1 cellular context compared by ENCODE assay signal in the genomic region with DNA sequence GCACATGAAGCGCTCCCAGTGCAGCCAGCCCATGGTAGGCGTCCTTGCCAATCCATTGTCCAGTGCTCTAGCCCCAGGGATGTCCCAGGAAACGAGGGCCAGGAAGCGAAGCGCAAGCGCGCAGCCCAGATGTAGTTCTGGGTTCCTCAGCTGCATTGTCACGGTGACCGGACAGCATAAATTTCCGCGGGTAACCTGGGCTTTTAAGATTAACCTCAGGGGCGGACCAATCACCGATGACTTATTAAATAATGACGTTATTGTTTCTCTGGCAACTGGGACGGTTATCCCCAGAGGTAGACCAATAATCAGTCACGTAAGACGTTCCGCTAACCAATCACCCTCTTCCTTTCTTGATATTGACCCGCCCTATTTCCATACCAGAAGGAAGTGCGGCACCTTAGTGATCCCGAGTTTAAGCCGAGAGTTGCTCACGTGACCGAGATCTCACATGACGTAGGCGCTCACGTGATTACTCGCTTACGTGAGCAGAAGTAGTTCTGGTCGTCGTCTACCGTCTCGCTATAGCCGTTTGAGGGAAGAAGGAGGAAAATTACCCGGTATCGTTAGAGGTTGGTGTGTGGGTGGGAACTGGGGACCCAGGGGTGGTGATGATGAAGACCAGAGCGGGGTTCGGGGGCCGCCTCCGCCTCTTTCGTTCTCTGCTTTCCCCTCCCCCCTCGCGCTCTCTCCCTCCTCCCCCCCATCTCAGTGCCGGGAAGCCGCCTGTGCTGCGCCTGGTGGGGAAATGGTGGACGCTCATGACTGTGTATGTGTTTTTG.
TF ChIP-seq lines count a peak whose summit lies in the region.

A gene (minus strand): TSS at position 178 of the 782 bp plus-strand sequence. CDS start 22 bp downstream, at position 156.
A gene with protein sequence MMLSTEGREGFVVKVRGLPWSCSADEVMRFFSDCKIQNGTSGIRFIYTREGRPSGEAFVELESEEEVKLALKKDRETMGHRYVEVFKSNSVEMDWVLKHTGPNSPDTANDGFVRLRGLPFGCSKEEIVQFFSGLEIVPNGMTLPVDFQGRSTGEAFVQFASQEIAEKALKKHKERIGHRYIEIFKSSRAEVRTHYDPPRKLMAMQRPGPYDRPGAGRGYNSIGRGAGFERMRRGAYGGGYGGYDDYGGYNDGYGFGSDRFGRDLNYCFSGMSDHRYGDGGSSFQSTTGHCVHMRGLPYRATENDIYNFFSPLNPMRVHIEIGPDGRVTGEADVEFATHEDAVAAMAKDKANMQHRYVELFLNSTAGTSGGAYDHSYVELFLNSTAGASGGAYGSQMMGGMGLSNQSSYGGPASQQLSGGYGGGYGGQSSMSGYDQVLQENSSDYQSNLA (plus strand): TSS at position 475 of the 782 bp plus-strand sequence. CDS start 3,767 bp downstream, outside the sequence.

TF ChIP-seq in GM12878, 131 proteins besides CTCF, POLR2A, EP300 and RAD21 (continued from another document and continues in another):
- TF ChIP-seq, protein P1, sequence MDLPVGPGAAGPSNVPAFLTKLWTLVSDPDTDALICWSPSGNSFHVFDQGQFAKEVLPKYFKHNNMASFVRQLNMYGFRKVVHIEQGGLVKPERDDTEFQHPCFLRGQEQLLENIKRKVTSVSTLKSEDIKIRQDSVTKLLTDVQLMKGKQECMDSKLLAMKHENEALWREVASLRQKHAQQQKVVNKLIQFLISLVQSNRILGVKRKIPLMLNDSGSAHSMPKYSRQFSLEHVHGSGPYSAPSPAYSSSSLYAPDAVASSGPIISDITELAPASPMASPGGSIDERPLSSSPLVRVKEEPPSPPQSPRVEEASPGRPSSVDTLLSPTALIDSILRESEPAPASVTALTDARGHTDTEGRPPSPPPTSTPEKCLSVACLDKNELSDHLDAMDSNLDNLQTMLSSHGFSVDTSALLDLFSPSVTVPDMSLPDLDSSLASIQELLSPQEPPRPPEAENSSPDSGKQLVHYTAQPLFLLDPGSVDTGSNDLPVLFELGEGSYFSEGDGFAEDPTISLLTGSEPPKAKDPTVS (IDR thresholded peaks at IDR 0.05; ENCODE audit: low read depth, low read length), result no peak
- TF ChIP-seq SRF (IDR thresholded peaks at IDR 0.05; ENCODE audit: low read depth in 2 of 2, low read length in 2 of 2) (no peak), YBX1 (IDR thresholded peaks at IDR 0.05) (no peak), TCF3 (IDR thresholded peaks at IDR 0.05; ENCODE audit: borderline replicate concordance, insufficient read depth, low read depth, low read length) (no peak), NRF1 (conservative IDR thresholded peaks at IDR 0.05; ENCODE audit: low read depth, low read length) (no peak), RAD51 (IDR thresholded peaks at IDR 0.05) (peak; percentile 100), SP1 (IDR thresholded peaks at IDR 0.05; ENCODE audit: low read depth, low read length) (peak; percentile 72), YY1 (IDR thresholded peaks at IDR 0.05; ENCODE audit: low read depth, low read length) (peak; percentile 92), EED (IDR thresholded peaks at IDR 0.05; ENCODE audit: low read depth) (no peak), IKZF2 (IDR thresholded peaks at IDR 0.05) (peak; percentile 33 to 37; a peak in 3 of 4 replicates), SUPT20H (IDR thresholded peaks at IDR 0.05; ENCODE audit: borderline replicate concordance, control insufficient read depth, low read depth, low read length) (no peak), RELA (IDR thresholded peaks at IDR 0.05; ENCODE audit: borderline replicate concordance, partially characterized antibody) (peak; percentile 84), EGR1 (IDR thresholded peaks at IDR 0.05; ENCODE audit: borderline replicate concordance in 1 of 2, low read depth in 2 of 2, low read length in 2 of 2) (peak in 1 of 2 experiments; percentile 42; a peak in 1 of 3 replicates), JUNB (IDR thresholded peaks at IDR 0.05) (no peak), CREM (IDR thresholded peaks at IDR 0.05; ENCODE audit: low read depth) (peak; percentile 90), BACH1 (IDR thresholded peaks at IDR 0.05; ENCODE audit: borderline replicate concordance) (0 out of 2 replicates have a peak, but pooled peaks have one; percentile 45), BRCA1 (IDR thresholded peaks at IDR 0.05; ENCODE audit: low read depth, low read length) (0 out of 2 replicates have a peak, but pooled peaks have one; percentile 14), GATAD2B (conservative IDR thresholded peaks at IDR 0.05; ENCODE audit: low read depth) (no peak), ZNF274 (IDR thresholded peaks at IDR 0.05; ENCODE audit: insufficient read depth, insufficient read length) (no peak), HDGF (IDR thresholded peaks at IDR 0.05) (no peak), NR2C2 (IDR thresholded peaks at IDR 0.05; ENCODE audit: borderline replicate concordance, control insufficient read depth, insufficient read length, low read depth) (no peak), ZBED1 (IDR thresholded peaks at IDR 0.05; ENCODE audit: borderline replicate concordance) (no peak)
- TF ChIP-seq, protein P2, sequence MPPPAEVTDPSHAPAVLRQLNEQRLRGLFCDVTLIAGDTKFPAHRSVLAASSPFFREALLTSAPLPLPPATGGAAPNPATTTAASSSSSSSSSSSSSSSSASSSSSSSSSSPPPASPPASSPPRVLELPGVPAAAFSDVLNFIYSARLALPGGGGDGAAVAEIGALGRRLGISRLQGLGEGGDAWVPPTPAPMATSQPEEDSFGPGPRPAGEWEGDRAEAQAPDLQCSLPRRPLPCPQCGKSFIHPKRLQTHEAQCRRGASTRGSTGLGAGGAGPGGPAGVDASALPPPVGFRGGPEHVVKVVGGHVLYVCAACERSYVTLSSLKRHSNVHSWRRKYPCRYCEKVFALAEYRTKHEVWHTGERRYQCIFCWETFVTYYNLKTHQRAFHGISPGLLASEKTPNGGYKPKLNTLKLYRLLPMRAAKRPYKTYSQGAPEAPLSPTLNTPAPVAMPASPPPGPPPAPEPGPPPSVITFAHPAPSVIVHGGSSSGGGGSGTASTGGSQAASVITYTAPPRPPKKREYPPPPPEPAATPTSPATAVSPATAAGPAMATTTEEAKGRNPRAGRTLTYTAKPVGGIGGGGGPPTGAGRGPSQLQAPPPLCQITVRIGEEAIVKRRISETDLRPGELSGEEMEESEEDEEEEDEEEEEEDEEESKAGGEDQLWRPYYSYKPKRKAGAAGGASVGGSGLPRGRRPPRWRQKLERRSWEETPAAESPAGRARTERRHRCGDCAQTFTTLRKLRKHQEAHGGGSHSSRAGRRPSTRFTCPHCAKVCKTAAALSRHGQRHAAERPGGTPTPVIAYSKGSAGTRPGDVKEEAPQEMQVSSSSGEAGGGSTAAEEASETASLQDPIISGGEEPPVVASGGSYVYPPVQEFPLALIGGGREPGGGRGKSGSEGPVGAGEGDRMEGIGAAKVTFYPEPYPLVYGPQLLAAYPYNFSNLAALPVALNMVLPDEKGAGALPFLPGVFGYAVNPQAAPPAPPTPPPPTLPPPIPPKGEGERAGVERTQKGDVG (CRISPR knock-in tag; IDR thresholded peaks at IDR 0.05), result peak; percentile 39; the same call in 1 of the 2 replicates
- TF ChIP-seq, protein P3, sequence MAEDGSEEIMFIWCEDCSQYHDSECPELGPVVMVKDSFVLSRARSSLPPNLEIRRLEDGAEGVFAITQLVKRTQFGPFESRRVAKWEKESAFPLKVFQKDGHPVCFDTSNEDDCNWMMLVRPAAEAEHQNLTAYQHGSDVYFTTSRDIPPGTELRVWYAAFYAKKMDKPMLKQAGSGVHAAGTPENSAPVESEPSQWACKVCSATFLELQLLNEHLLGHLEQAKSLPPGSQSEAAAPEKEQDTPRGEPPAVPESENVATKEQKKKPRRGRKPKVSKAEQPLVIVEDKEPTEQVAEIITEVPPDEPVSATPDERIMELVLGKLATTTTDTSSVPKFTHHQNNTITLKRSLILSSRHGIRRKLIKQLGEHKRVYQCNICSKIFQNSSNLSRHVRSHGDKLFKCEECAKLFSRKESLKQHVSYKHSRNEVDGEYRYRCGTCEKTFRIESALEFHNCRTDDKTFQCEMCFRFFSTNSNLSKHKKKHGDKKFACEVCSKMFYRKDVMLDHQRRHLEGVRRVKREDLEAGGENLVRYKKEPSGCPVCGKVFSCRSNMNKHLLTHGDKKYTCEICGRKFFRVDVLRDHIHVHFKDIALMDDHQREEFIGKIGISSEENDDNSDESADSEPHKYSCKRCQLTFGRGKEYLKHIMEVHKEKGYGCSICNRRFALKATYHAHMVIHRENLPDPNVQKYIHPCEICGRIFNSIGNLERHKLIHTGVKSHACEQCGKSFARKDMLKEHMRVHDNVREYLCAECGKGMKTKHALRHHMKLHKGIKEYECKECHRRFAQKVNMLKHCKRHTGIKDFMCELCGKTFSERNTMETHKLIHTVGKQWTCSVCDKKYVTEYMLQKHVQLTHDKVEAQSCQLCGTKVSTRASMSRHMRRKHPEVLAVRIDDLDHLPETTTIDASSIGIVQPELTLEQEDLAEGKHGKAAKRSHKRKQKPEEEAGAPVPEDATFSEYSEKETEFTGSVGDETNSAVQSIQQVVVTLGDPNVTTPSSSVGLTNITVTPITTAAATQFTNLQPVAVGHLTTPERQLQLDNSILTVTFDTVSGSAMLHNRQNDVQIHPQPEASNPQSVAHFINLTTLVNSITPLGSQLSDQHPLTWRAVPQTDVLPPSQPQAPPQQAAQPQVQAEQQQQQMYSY (CRISPR knock-in tag; IDR thresholded peaks at IDR 0.05), result no peak
- TF ChIP-seq, protein P4, sequence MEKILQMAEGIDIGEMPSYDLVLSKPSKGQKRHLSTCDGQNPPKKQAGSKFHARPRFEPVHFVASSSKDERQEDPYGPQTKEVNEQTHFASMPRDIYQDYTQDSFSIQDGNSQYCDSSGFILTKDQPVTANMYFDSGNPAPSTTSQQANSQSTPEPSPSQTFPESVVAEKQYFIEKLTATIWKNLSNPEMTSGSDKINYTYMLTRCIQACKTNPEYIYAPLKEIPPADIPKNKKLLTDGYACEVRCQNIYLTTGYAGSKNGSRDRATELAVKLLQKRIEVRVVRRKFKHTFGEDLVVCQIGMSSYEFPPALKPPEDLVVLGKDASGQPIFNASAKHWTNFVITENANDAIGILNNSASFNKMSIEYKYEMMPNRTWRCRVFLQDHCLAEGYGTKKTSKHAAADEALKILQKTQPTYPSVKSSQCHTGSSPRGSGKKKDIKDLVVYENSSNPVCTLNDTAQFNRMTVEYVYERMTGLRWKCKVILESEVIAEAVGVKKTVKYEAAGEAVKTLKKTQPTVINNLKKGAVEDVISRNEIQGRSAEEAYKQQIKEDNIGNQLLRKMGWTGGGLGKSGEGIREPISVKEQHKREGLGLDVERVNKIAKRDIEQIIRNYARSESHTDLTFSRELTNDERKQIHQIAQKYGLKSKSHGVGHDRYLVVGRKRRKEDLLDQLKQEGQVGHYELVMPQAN (conservative IDR thresholded peaks at IDR 0.05), result peak; percentile 71
- TF ChIP-seq, protein P5, sequence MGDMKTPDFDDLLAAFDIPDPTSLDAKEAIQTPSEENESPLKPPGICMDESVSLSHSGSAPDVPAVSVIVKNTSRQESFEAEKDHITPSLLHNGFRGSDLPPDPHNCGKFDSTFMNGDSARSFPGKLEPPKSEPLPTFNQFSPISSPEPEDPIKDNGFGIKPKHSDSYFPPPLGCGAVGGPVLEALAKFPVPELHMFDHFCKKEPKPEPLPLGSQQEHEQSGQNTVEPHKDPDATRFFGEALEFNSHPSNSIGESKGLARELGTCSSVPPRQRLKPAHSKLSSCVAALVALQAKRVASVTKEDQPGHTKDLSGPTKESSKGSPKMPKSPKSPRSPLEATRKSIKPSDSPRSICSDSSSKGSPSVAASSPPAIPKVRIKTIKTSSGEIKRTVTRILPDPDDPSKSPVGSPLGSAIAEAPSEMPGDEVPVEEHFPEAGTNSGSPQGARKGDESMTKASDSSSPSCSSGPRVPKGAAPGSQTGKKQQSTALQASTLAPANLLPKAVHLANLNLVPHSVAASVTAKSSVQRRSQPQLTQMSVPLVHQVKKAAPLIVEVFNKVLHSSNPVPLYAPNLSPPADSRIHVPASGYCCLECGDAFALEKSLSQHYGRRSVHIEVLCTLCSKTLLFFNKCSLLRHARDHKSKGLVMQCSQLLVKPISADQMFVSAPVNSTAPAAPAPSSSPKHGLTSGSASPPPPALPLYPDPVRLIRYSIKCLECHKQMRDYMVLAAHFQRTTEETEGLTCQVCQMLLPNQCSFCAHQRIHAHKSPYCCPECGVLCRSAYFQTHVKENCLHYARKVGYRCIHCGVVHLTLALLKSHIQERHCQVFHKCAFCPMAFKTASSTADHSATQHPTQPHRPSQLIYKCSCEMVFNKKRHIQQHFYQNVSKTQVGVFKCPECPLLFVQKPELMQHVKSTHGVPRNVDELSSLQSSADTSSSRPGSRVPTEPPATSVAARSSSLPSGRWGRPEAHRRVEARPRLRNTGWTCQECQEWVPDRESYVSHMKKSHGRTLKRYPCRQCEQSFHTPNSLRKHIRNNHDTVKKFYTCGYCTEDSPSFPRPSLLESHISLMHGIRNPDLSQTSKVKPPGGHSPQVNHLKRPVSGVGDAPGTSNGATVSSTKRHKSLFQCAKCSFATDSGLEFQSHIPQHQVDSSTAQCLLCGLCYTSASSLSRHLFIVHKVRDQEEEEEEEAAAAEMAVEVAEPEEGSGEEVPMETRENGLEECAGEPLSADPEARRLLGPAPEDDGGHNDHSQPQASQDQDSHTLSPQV (IDR thresholded peaks at IDR 0.05), result no peak
- TF ChIP-seq, protein P6, sequence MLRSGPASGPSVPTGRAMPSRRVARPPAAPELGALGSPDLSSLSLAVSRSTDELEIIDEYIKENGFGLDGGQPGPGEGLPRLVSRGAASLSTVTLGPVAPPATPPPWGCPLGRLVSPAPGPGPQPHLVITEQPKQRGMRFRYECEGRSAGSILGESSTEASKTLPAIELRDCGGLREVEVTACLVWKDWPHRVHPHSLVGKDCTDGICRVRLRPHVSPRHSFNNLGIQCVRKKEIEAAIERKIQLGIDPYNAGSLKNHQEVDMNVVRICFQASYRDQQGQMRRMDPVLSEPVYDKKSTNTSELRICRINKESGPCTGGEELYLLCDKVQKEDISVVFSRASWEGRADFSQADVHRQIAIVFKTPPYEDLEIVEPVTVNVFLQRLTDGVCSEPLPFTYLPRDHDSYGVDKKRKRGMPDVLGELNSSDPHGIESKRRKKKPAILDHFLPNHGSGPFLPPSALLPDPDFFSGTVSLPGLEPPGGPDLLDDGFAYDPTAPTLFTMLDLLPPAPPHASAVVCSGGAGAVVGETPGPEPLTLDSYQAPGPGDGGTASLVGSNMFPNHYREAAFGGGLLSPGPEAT (IDR thresholded peaks at IDR 0.05; ENCODE audit: low read depth), result peak; percentile 94
- TF ChIP-seq, protein P7, sequence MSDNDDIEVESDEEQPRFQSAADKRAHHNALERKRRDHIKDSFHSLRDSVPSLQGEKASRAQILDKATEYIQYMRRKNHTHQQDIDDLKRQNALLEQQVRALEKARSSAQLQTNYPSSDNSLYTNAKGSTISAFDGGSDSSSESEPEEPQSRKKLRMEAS (IDR thresholded peaks at IDR 0.05; ENCODE audit: low read depth, low read length), result peak; percentile 85
